In genomic region chr19:45177817-45178261, GRCh38 we compare ENCODE assay signal across 8 cellular contexts. TPM values are rescaled to one million over a fixed set of nuclear protein-coding genes. Genes with fewer than 3 reads are reported as not detected.
DNase-seq lines count a peak whose midpoint lies in the region; ATAC-seq and TF ChIP-seq lines count a peak whose summit lies in the region.

TSS of gene TRAPPC6A (minus strand) at chr19:45178237. CDS start at chr19:45178218, 19 bp downstream.

- TF ChIP-seq EP300 in sigmoid colon (IDR thresholded peaks at IDR 0.05) = no peak

- H3K4me3 Mint-ChIP-seq in activated naive CD4-positive, alpha-beta T cell treated with anti-CD3 and anti-CD28 coated beads, Interleukin-2, amount 50 U/mL, for 24 hours = peak within 1 kb of the TSS; percentile 92

- intact Hi-C loops in left ventricle myocardium superior (cut with micrococcal nuclease) (no loop called here), sigmoid colon (cut with DNase I) (loop anchor here (2.0 to 5.0 kb wide), 3 partner anchors 73 to 161 kb away; partner anchors contain the start of genes MARK4 and PPP1R37)

- TF ChIP-seq CTCF in AG09309 (IDR thresholded peaks at IDR 0.05; ENCODE audit: control insufficient read depth, insufficient read depth, low read depth, low read length, missing control alignments) (no peak), sigmoid colon (IDR thresholded peaks at IDR 0.05) (no peak)

- H3K27me3 ChIP-seq in sigmoid colon = no peaks in the 10 kb centered on the region

- peaks cover 0 to 5% (median 0%) of the 10 kb centered on the region in 4 donors for H3K36me3 ChIP-seq in sigmoid colon

- no peaks in the 10 kb centered on the region for H3K27me3 Mint-ChIP-seq in activated naive CD4-positive, alpha-beta T cell treated with anti-CD3 and anti-CD28 coated beads, Interleukin-2, amount 50 U/mL, for 24 hours

- H3K27ac Mint-ChIP-seq in activated naive CD4-positive, alpha-beta T cell treated with anti-CD3 and anti-CD28 coated beads, Interleukin-2, amount 50 U/mL, for 24 hours = peak within 1 kb of the TSS; percentile 95

- H3K36me3 Mint-ChIP-seq in activated naive CD4-positive, alpha-beta T cell treated with anti-CD3 and anti-CD28 coated beads, Interleukin-2, amount 50 U/mL, for 24 hours = peaks cover 7% of the 10 kb centered on the region

- 0% methylated on average over 36 of the region's 36 CpGs for WGBS in sigmoid colon, 2 donors

- peak; percentile 64 for TF ChIP-seq POLR2A in GM18951 (IDR thresholded peaks at IDR 0.05; ENCODE audit: extremely low read depth, insufficient read depth, insufficient read length)
- peak; percentile 55 to 59 for TF ChIP-seq POLR2A in sigmoid colon (IDR thresholded peaks at IDR 0.05)

- H3K27ac ChIP-seq in sigmoid colon = peak within 1 kb of the TSS; percentile 94 to 98 (median 95)

- no peaks in the 10 kb centered on the region for H3K9me3 Mint-ChIP-seq in activated naive CD4-positive, alpha-beta T cell treated with anti-CD3 and anti-CD28 coated beads, Interleukin-2, amount 50 U/mL, for 24 hours

- DNase-seq in AG09309 (ENCODE audit: low read depth) = peak; percentile 45
- peak; percentile 35 to 48 for DNase-seq in Kasumi-1 (lab: John Stamatoyannopoulos, UW)
- DNase-seq in left ventricle myocardium superior = no peak
- no peak for DNase-seq in sigmoid colon
- DNase-seq in cortex of kidney (lab: John Stamatoyannopoulos, UW) = no peak

- peaks cover 44% of the 10 kb centered on the region for H3K4me1 Mint-ChIP-seq in activated naive CD4-positive, alpha-beta T cell treated with anti-CD3 and anti-CD28 coated beads, Interleukin-2, amount 50 U/mL, for 24 hours

- in situ Hi-C loops in GM18951 (cut with MboI; ENCODE audit: low sequenced_read_pairs, unreplicated experiment) = no loop called here

- ATAC-seq in left ventricle myocardium superior (no peak), GM18907 (IDR thresholded peaks at IDR 0.05; ENCODE audit: unreplicated experiment) (no peak)

- H3K9me3 ChIP-seq in sigmoid colon = no peaks in the 10 kb centered on the region

- H3K4me3 ChIP-seq in AG09309 (ENCODE audit: control insufficient read depth, low read depth, low read length) (peak within 1 kb of the TSS; percentile 84), sigmoid colon (peak within 1 kb of the TSS; percentile 75 to 89 (median 86))

- peaks cover 0 to 38% (median 30%) of the 10 kb centered on the region in 4 donors for H3K4me1 ChIP-seq in sigmoid colon

RNA-seq across cellular contexts. Expression of gene TRAPPC6A, which starts in this region (rescaled TPM):
- total RNA-seq in left ventricle myocardium superior (13.7 TPM), sigmoid colon (10 to 100 TPM; 15.1 to 36.4 (median 27.2) TPM)
- polyA plus RNA-seq in sigmoid colon = 10 to 100 TPM; 50.3 to 67.5 (median 66.1) TPM

Comparison
In these comparisons a context has a peak if more than half of its experiments do, and no peak if none do; other contexts are left out.
1. DNase-seq: peak in AG09309 (single experiment) and Kasumi-1 (2 of 2); none in left ventricle myocardium superior (single experiment), sigmoid colon (single experiment) and cortex of kidney (single experiment).